In the genomic region with DNA sequence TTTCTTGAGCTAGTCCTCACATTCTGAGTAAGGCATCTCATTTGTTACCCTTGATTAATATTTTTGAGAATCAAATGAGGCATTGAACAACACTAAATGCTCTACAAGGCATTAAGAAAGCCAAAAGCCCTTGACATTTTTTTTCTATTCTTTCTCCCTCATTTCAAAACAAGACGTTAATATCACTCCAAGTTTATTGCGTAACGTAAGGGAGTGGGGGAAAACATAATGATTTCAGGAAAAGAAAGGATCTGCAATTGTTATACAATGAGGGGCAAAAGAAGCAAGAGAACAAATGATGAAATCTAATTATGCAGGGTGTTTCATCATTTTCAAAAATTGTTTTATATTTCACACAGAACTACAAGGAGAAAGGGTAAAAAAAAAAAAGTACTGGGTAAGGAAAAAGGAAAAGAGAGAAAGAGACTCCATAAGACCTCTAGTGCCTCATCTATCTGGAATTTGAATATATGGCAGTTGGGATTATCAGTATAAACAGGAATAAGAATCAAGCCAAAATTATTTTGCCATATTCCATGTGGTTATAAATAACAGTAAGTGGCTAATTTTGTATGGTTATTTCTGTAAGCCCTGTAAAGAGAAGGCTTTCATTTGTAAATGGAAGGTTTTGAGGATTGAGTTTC, we compare ENCODE assay signal across 1 cellular context.
A peak's percentile ranks its signal among the peaks of the same experiment; 100 is the strongest.
TF ChIP-seq lines count a peak whose summit lies in the region.

No MANE protein-coding gene starts in this region.

TF ChIP-seq in H1, 55 proteins besides CTCF, POLR2A, EP300 and RAD21:
- TF ChIP-seq SP1 (IDR thresholded peaks at IDR 0.05; ENCODE audit: low read depth, low read length) (no peak), CEBPB (IDR thresholded peaks at IDR 0.05; ENCODE audit: low read depth, low read length) (peak; percentile 89)
TF ChIP-seq in H1: peak in this region for 1.
